ENCODE assay signal across 1 cellular context in the genomic region with DNA sequence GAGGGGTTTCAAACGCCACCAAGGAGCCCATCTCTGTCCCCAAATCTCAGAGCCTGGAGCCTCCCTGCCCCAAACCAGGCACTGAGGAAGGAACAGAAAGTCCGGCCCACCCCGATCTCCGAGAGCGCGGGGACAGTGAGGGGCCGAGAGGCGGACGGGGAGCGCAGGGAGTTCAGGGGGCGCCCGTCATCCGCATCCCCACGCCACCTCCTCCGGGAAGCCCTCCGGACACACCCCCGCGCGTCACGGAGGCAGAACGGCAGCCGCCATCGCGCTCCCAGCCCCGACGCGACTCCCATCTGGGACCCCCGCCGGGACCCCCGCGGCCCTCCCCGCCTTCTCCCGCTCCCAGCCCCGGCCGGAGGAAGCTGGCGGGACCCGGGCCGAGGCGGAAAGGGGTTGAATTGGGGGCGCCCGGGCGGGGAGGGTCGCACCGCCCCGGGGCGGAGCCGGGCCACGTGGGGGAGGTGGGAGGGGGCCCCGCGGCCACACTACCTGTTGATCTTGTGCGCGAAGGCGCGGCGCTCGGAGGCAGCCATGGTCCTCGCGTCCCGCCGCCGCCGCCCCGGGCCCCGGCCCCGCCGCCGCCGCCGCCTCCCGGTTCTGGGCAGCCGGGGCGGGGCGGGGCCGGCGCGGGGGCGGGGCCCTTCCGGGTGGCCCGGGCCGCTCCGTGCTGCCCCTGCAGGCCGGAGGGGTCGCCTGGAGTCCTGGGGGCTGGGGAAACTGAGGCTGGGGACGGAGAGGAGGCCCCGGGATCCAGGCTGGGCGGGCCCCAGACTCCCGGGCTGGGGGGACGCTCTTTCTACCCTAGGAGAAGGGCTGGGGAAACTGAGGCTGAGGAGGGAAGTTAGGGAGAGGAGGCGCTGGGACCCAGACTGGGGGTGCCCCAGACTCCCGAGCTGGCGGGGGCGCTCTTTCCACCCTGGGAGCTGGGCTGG.
A peak's percentile ranks its signal among the peaks of the same experiment; 100 is the strongest.
TF ChIP-seq lines count a peak whose summit lies in the region.

DOCK6 (minus strand) TSS at position 623 of the 938 bp plus-strand sequence; CDS start at position 539, 84 bp downstream.

TF ChIP-seq in HepG2, 621 proteins besides CTCF, POLR2A, EP300 and RAD21 (continued from another document and continues in another):
- TF ChIP-seq FOXA1 (IDR thresholded peaks at IDR 0.05) (no peak), FOXA1 (CRISPR knock-in tag; IDR thresholded peaks at IDR 0.05) (no peak), CC2D1A (CRISPR knock-in tag; IDR thresholded peaks at IDR 0.05) (no peak), ZNF484 (CRISPR knock-in tag; IDR thresholded peaks at IDR 0.05; ENCODE audit: borderline replicate concordance, low read depth) (no peak), MBNL3 (CRISPR knock-in tag; conservative IDR thresholded peaks at IDR 0.05) (no peak), RBFOX2 (IDR thresholded peaks at IDR 0.05; ENCODE audit: low read depth, low read length) (peak; percentile 51; the same call in 1 of the 2 replicates), SCMH1 (CRISPR knock-in tag; IDR thresholded peaks at IDR 0.05; ENCODE audit: borderline replicate concordance) (no peak), MED1 (CRISPR knock-in tag; IDR thresholded peaks at IDR 0.05) (no peak), ZNF12 (CRISPR knock-in tag; IDR thresholded peaks at IDR 0.05) (no peak), PCBP1 (IDR thresholded peaks at IDR 0.05; ENCODE audit: borderline replicate concordance, low read depth, low read length) (0 out of 2 replicates have a peak, but pooled peaks have one; percentile 22), ZNF616 (CRISPR knock-in tag; IDR thresholded peaks at IDR 0.05; ENCODE audit: low read depth) (no peak), ZFP82 (CRISPR knock-in tag; IDR thresholded peaks at IDR 0.05; ENCODE audit: borderline replicate concordance) (peak; percentile 29; the same call in 1 of the 2 replicates), ZNF142 (CRISPR knock-in tag; IDR thresholded peaks at IDR 0.05) (no peak), SP1 (IDR thresholded peaks at IDR 0.05) (no peak), SP1 (CRISPR knock-in tag; IDR thresholded peaks at IDR 0.05) (0 out of 2 replicates have a peak, but pooled peaks have one; percentile 46), ZNF546 (CRISPR knock-in tag; conservative IDR thresholded peaks at IDR 0.05) (0 out of 2 replicates have a peak, but pooled peaks have one; percentile 54), ZMAT5 (CRISPR knock-in tag; IDR thresholded peaks at IDR 0.05; ENCODE audit: borderline replicate concordance, low read depth) (no peak), ZNF234 (CRISPR knock-in tag; conservative IDR thresholded peaks at IDR 0.05) (no peak), ZNF563 (CRISPR knock-in tag; IDR thresholded peaks at IDR 0.05) (peak; percentile 30; the same call in 1 of the 2 replicates), NRL (CRISPR knock-in tag; IDR thresholded peaks at IDR 0.05; ENCODE audit: borderline replicate concordance) (0 out of 2 replicates have a peak, but pooled peaks have one; percentile 35), ZNF776 (CRISPR knock-in tag; IDR thresholded peaks at IDR 0.05) (0 out of 2 replicates have a peak, but pooled peaks have one; percentile 24), ZMYM3 (CRISPR knock-in tag; IDR thresholded peaks at IDR 0.05) (peak; percentile 82), ZNF598 (CRISPR knock-in tag; IDR thresholded peaks at IDR 0.05; ENCODE audit: borderline replicate concordance) (no peak), HHEX (CRISPR knock-in tag; IDR thresholded peaks at IDR 0.05) (no peak), SAP130 (CRISPR knock-in tag; IDR thresholded peaks at IDR 0.05; ENCODE audit: low read depth) (peak; percentile 28; the same call in 1 of the 2 replicates), ZFP36 (IDR thresholded peaks at IDR 0.05; ENCODE audit: borderline replicate concordance, low read depth, low read length, partially characterized antibody) (peak; percentile 94), ZNF761 (CRISPR knock-in tag; conservative IDR thresholded peaks at IDR 0.05) (peak; percentile 55; the same call in 1 of the 2 replicates), ZNF333 (CRISPR knock-in tag; IDR thresholded peaks at IDR 0.05; ENCODE audit: borderline replicate concordance) (0 out of 2 replicates have a peak, but pooled peaks have one; percentile 17), THAP8 (CRISPR knock-in tag; IDR thresholded peaks at IDR 0.05; ENCODE audit: borderline replicate concordance) (0 out of 2 replicates have a peak, but pooled peaks have one; percentile 32), ZSCAN21 (CRISPR knock-in tag; IDR thresholded peaks at IDR 0.05; ENCODE audit: borderline replicate concordance) (0 out of 2 replicates have a peak, but pooled peaks have one; percentile 31), SRSF4 (IDR thresholded peaks at IDR 0.05; ENCODE audit: low read depth, low read length, poor library complexity, severe bottlenecking) (no peak), GTF3A (CRISPR knock-in tag; conservative IDR thresholded peaks at IDR 0.05) (no peak)
- TF ChIP-seq, protein P1, sequence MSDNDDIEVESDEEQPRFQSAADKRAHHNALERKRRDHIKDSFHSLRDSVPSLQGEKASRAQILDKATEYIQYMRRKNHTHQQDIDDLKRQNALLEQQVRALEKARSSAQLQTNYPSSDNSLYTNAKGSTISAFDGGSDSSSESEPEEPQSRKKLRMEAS (IDR thresholded peaks at IDR 0.05), result peak; percentile 42; the same call in 1 of the 2 replicates
- TF ChIP-seq, protein P2, sequence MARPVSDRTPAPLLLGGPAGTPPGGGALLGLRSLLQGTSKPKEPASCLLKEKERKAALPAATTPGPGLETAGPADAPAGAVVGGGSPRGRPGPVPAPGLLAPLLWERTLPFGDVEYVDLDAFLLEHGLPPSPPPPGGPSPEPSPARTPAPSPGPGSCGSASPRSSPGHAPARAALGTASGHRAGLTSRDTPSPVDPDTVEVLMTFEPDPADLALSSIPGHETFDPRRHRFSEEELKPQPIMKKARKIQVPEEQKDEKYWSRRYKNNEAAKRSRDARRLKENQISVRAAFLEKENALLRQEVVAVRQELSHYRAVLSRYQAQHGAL (CRISPR knock-in tag; IDR thresholded peaks at IDR 0.05; ENCODE audit: not compliant biosample characterization), result no peak
- TF ChIP-seq, protein P3, sequence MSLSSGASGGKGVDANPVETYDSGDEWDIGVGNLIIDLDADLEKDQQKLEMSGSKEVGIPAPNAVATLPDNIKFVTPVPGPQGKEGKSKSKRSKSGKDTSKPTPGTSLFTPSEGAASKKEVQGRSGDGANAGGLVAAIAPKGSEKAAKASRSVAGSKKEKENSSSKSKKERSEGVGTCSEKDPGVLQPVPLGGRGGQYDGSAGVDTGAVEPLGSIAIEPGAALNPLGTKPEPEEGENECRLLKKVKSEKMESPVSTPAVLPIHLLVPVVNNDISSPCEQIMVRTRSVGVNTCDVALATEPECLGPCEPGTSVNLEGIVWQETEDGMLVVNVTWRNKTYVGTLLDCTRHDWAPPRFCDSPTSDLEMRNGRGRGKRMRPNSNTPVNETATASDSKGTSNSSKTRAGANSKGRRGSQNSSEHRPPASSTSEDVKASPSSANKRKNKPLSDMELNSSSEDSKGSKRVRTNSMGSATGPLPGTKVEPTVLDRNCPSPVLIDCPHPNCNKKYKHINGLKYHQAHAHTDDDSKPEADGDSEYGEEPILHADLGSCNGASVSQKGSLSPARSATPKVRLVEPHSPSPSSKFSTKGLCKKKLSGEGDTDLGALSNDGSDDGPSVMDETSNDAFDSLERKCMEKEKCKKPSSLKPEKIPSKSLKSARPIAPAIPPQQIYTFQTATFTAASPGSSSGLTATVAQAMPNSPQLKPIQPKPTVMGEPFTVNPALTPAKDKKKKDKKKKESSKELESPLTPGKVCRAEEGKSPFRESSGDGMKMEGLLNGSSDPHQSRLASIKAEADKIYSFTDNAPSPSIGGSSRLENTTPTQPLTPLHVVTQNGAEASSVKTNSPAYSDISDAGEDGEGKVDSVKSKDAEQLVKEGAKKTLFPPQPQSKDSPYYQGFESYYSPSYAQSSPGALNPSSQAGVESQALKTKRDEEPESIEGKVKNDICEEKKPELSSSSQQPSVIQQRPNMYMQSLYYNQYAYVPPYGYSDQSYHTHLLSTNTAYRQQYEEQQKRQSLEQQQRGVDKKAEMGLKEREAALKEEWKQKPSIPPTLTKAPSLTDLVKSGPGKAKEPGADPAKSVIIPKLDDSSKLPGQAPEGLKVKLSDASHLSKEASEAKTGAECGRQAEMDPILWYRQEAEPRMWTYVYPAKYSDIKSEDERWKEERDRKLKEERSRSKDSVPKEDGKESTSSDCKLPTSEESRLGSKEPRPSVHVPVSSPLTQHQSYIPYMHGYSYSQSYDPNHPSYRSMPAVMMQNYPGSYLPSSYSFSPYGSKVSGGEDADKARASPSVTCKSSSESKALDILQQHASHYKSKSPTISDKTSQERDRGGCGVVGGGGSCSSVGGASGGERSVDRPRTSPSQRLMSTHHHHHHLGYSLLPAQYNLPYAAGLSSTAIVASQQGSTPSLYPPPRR (CRISPR knock-in tag; IDR thresholded peaks at IDR 0.05; ENCODE audit: borderline replicate concordance), result no peak
- TF ChIP-seq, protein P4, sequence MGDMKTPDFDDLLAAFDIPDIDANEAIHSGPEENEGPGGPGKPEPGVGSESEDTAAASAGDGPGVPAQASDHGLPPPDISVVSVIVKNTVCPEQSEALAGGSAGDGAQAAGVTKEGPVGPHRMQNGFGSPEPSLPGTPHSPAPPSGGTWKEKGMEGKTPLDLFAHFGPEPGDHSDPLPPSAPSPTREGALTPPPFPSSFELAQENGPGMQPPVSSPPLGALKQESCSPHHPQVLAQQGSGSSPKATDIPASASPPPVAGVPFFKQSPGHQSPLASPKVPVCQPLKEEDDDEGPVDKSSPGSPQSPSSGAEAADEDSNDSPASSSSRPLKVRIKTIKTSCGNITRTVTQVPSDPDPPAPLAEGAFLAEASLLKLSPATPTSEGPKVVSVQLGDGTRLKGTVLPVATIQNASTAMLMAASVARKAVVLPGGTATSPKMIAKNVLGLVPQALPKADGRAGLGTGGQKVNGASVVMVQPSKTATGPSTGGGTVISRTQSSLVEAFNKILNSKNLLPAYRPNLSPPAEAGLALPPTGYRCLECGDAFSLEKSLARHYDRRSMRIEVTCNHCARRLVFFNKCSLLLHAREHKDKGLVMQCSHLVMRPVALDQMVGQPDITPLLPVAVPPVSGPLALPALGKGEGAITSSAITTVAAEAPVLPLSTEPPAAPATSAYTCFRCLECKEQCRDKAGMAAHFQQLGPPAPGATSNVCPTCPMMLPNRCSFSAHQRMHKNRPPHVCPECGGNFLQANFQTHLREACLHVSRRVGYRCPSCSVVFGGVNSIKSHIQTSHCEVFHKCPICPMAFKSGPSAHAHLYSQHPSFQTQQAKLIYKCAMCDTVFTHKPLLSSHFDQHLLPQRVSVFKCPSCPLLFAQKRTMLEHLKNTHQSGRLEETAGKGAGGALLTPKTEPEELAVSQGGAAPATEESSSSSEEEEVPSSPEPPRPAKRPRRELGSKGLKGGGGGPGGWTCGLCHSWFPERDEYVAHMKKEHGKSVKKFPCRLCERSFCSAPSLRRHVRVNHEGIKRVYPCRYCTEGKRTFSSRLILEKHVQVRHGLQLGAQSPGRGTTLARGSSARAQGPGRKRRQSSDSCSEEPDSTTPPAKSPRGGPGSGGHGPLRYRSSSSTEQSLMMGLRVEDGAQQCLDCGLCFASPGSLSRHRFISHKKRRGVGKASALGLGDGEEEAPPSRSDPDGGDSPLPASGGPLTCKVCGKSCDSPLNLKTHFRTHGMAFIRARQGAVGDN (CRISPR knock-in tag; IDR thresholded peaks at IDR 0.05), result peak; percentile 61
- TF ChIP-seq, protein P5, sequence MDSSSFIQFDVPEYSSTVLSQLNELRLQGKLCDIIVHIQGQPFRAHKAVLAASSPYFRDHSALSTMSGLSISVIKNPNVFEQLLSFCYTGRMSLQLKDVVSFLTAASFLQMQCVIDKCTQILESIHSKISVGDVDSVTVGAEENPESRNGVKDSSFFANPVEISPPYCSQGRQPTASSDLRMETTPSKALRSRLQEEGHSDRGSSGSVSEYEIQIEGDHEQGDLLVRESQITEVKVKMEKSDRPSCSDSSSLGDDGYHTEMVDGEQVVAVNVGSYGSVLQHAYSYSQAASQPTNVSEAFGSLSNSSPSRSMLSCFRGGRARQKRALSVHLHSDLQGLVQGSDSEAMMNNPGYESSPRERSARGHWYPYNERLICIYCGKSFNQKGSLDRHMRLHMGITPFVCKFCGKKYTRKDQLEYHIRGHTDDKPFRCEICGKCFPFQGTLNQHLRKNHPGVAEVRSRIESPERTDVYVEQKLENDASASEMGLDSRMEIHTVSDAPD (CRISPR knock-in tag; IDR thresholded peaks at IDR 0.05), result no peak
